Comparison of ENCODE assay signal across 29 cellular contexts in the genomic region with DNA sequence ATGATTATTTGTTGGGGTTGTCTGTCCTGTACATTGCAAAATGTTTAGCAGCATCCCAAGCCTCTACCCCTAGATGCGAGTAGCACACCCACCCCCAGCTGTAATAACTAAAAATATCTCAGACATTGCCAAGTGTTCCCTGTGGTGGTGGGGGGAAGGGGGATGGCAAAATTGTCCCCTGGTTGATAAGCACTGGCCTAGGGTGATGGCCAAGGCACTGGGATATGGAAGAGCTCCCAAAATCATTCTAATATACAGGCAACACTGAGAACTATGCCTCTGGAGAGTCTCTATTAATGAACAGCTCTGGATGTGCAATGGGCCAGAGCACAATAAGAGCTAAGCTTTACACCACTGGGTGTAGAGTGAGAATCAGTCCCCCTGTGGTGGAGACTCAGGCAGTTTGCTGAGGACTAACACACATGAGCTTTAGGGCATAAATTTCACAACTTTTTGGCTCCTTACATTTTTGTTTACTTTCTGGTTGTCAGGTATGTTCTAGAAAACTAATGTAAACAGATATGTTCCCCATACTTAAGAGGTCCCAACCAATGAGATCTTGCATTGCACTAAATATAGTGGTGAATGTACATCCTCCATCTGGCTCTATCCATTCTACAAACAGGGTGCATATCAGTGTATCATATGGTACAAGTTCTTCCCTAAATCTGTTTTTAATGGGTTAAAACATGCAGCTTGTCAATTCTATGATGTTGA. TPM values are rescaled to one million over a fixed set of nuclear protein-coding genes. Genes with fewer than 3 reads are reported as not detected.
"Had no signal": no experiment of that assay in that cellular context is flagged by ENCODE, and none has a peak within 500 bp of the region (broad histone marks: within the 10 kb centered on the region; RNA-seq: fewer than 3 reads in every experiment).

No MANE protein-coding gene starts in this region.

- H3K27me3 Mint-ChIP-seq: type B pancreatic cell had no signal

- DNase-seq: cerebellar nuclear complex; cortex of kidney; foreskin fibroblast; gastrocnemius medialis; head of caudate nucleus; hippocampal formation; left colon; mucosa of descending colon; naive B cell; pancreas; sigmoid colon; stimulated activated CD4-positive, alpha-beta T cell treated with anti-CD3 and anti-CD28 coated beads, Interleukin-2, amount 100 ng/mL, for 24 hours; stimulated activated CD4-positive, alpha-beta T cell treated with anti-CD3 and anti-CD28 coated beads, Interleukin-4, amount 100 ng/mL, for 24 hours; stimulated activated naive CD8-positive, alpha-beta T cell treated with anti-CD3 and anti-CD28 coated beads, Interleukin-15, Interleukin-2, amounts not matched to agents 100 U/mL and 50 U/mL, for 24 hours; substantia nigra; testis; tibial artery had no signal

- H3K4me3 ChIP-seq: gastrocnemius medialis, lung, mucosa of descending colon, pancreas, sigmoid colon, testis, tibial artery had no signal

- H3K36me3 ChIP-seq: gastrocnemius medialis, neutrophil, pancreas, sigmoid colon, tibial artery had no signal

- H3K36me3 Mint-ChIP-seq: memory B cell; naive B cell; natural killer cell treated with Interleukin-12 subunit alpha and Interleukin-12 subunit beta and Interleukin-15 and Interleukin-18, amount 100 ng/mL, for 72 hours; stimulated activated effector memory CD8-positive, alpha-beta T cell treated with anti-CD3 and anti-CD28 coated beads, Interleukin-12 subunit alpha, Interleukin-12 subunit beta, amount 100 ng/mL, for 72 hours had no signal

- H3K27me3 ChIP-seq: gastrocnemius medialis, neutrophil, pancreas, sigmoid colon, testis, tibial artery had no signal

- H3K9me3 ChIP-seq: gastrocnemius medialis, mucosa of descending colon, neutrophil, pancreas, sigmoid colon, testis, tibial artery had no signal

- H3K4me3 Mint-ChIP-seq: memory B cell; naive B cell; natural killer cell treated with Interleukin-12 subunit alpha and Interleukin-12 subunit beta and Interleukin-15 and Interleukin-18, amount 100 ng/mL, for 72 hours; neural crest cell; stimulated activated effector memory CD8-positive, alpha-beta T cell treated with anti-CD3 and anti-CD28 coated beads, Interleukin-12 subunit alpha, Interleukin-12 subunit beta, amount 100 ng/mL, for 72 hours; type B pancreatic cell had no signal

- ATAC-seq: esophagus mucosa; gastrocnemius medialis; left colon; mucosa of descending colon; pancreas; stimulated activated effector memory CD8-positive, alpha-beta T cell treated with anti-CD3 and anti-CD28 coated beads, Interleukin-12 subunit alpha, Interleukin-12 subunit beta, amount 100 ng/mL, for 72 hours; stimulated activated naive CD8-positive, alpha-beta T cell treated with anti-CD3 and anti-CD28 coated beads, Interleukin-15, Interleukin-2, amounts not matched to agents 100 U/mL and 50 U/mL, for 24 hours had no signal

- H3K27ac Mint-ChIP-seq: memory B cell; natural killer cell treated with Interleukin-12 subunit alpha and Interleukin-12 subunit beta and Interleukin-15 and Interleukin-18, amount 100 ng/mL, for 72 hours; stimulated activated effector memory CD8-positive, alpha-beta T cell treated with anti-CD3 and anti-CD28 coated beads, Interleukin-12 subunit alpha, Interleukin-12 subunit beta, amount 100 ng/mL, for 72 hours; type B pancreatic cell had no signal

- H3K4me1 Mint-ChIP-seq: memory B cell; naive B cell; stimulated activated effector memory CD8-positive, alpha-beta T cell treated with anti-CD3 and anti-CD28 coated beads, Interleukin-12 subunit alpha, Interleukin-12 subunit beta, amount 100 ng/mL, for 72 hours had no signal

- H3K27ac ChIP-seq: epithelial cell of prostate, gastrocnemius medialis, neutrophil, pancreas, sigmoid colon, testis, tibial artery had no signal

- H3K9me3 Mint-ChIP-seq: memory B cell; naive B cell; natural killer cell treated with Interleukin-12 subunit alpha and Interleukin-12 subunit beta and Interleukin-15 and Interleukin-18, amount 100 ng/mL, for 72 hours; neural crest cell; stimulated activated effector memory CD8-positive, alpha-beta T cell treated with anti-CD3 and anti-CD28 coated beads, Interleukin-12 subunit alpha, Interleukin-12 subunit beta, amount 100 ng/mL, for 72 hours; type B pancreatic cell had no signal

- H3K4me1 ChIP-seq: gastrocnemius medialis, pancreas, sigmoid colon, testis had no signal

- FAIRE-seq: islet of Langerhans, pancreas, urothelium cell line had no signal

RNA-seq across cellular contexts. Expression of gene EDNRA, which starts 34.5 kb away (rescaled TPM):
- total RNA-seq: dermis microvascular lymphatic vessel endothelial cell; natural killer cell treated with Interleukin-12 subunit alpha and Interleukin-12 subunit beta and Interleukin-15 and Interleukin-18, amount 100 ng/mL, for 72 hours had no signal
